ENCODE assay signal across 7 cellular contexts in the genomic region with DNA sequence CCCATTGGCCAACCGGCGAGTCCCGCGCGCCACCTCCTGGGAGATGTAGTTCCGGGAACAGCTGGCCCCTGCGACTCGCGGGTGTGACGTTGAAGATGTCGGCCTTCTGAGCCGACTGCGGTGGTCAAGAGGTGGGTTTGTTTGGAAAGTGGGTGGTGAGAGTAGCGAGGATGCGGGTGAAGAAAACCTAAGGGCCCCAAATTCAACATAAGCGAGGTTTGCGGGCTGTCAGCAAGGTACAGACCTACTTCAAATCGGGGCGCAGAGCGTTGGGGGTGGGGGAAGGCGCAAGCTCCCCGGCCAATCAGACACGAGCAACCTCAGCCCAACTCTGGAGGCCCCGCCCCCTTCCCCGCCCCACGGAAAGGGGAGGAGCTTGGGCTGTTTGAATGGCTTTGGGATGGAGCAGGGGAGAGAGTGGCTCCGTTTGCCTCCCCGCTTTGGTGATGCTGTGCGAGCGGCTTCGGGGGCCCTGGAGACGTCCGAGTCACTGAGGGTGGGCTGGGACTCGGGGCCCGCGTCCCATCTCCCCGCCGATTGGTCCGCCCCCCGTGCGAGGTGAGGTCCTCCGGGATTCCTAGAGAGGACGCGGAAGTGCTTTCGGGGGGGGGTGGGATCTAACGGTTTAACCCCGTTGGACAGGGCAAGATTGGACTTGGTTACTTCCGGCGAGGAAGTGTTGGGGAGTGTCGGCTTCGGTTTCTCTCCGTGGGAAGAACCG.
A peak's percentile ranks its signal among the peaks of the same experiment; 100 is the strongest.
DNase-seq lines count a peak whose midpoint lies in the region; ATAC-seq and TF ChIP-seq lines count a peak whose summit lies in the region.

Gene ZKSCAN5 (plus strand): TSS at position 60 of the 721 bp plus-strand sequence. CDS start 1,383 bp downstream, outside the sequence.

- H3K4me3 ChIP-seq in astrocyte of the spinal cord (ENCODE audit: low read depth, low read length) (peak within 1 kb of the TSS; percentile 84), retinal pigment epithelial cell (ENCODE audit: low read length) (peak within 1 kb of the TSS; percentile 98)

- no peak for TF ChIP-seq CTCF in astrocyte of the spinal cord (IDR thresholded peaks at IDR 0.05; ENCODE audit: low read depth, low read length)
- no peak for TF ChIP-seq CTCF in retinal pigment epithelial cell (conservative IDR thresholded peaks at IDR 0.05; ENCODE audit: low read depth, low read length)

- in situ Hi-C loops in astrocyte of the spinal cord (cut with HindIII; ENCODE audit: low sequenced_read_pairs): no loop called here

- peak; percentile 95 for DNase-seq in NCI-H2081 (lab: John Stamatoyannopoulos, UW)
- DNase-seq in T-helper 9 cell: peak; percentile 97
- peak; percentile 99 for DNase-seq in astrocyte of the spinal cord (ENCODE audit: low read depth, low spot score)
- peak; percentile 87 to 100 (median 98) for DNase-seq in hypothalamus (lab: John Stamatoyannopoulos, UW)
- peak; percentile 87 for DNase-seq in retinal pigment epithelial cell (ENCODE audit: low read depth)

- peak; percentile 82 for ATAC-seq in GM18511 (IDR thresholded peaks at IDR 0.05; ENCODE audit: unreplicated experiment)
- ATAC-seq in HG03025 (IDR thresholded peaks at IDR 0.05; ENCODE audit: low FRiP score, unreplicated experiment): peak; percentile 78

Comparison
In these comparisons a context has a peak if more than half of its experiments do, and no peak if none do; other contexts are left out.
1. Peak in every context shown above with its lines: DNase-seq, ATAC-seq and H3K4me3 ChIP-seq.